In genomic region chr5:171402751-171403150, GRCh38 we compare ENCODE assay signal across 3 cellular contexts. TPM values are rescaled to one million over a fixed set of nuclear protein-coding genes. Genes with fewer than 3 reads are reported as not detected.
"Had no signal": no experiment of that assay in that cellular context is flagged by ENCODE, and none has a peak within 500 bp of the region (broad histone marks: within the 10 kb centered on the region; RNA-seq: fewer than 3 reads in every experiment).

No MANE protein-coding gene starts in this region.

RNA-seq across cellular contexts. Expression of gene FGF18, which starts 16.7 kb away (rescaled TPM):
- total RNA-seq: GM23248, HepG2 had no signal
- polyA plus RNA-seq: HepG2, IgD-negative memory B cell had no signal
